Comparison of ENCODE assay signal across 2 cellular contexts in genomic region chr1:31732751-31733289, GRCh38.
TF ChIP-seq lines count a peak whose summit lies in the region.

No MANE protein-coding gene starts in this region.

TF ChIP-seq in SK-N-SH treated with all-trans-retinoic acid at 6 μM for 48 hours, 23 proteins besides CTCF, POLR2A, EP300 and RAD21 (continued from another document):
- TF ChIP-seq CREB5 (CRISPR knock-in tag; IDR thresholded peaks at IDR 0.05; ENCODE audit: low read depth): no peak
- no peak for TF ChIP-seq OSR1 (CRISPR knock-in tag; IDR thresholded peaks at IDR 0.05)
- no peak for TF ChIP-seq PPARA (CRISPR knock-in tag; IDR thresholded peaks at IDR 0.05; ENCODE audit: borderline replicate concordance)
- TF ChIP-seq, protein P1, sequence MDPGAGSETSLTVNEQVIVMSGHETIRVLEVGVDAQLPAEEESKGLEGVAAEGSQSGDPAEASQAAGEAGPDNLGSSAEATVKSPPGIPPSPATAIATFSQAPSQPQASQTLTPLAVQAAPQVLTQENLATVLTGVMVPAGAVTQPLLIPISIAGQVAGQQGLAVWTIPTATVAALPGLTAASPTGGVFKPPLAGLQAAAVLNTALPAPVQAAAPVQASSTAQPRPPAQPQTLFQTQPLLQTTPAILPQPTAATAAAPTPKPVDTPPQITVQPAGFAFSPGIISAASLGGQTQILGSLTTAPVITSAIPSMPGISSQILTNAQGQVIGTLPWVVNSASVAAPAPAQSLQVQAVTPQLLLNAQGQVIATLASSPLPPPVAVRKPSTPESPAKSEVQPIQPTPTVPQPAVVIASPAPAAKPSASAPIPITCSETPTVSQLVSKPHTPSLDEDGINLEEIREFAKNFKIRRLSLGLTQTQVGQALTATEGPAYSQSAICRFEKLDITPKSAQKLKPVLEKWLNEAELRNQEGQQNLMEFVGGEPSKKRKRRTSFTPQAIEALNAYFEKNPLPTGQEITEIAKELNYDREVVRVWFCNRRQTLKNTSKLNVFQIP (CRISPR knock-in tag; IDR thresholded peaks at IDR 0.05; ENCODE audit: borderline replicate concordance, low read depth): no peak
- no peak for TF ChIP-seq BACH2 (CRISPR knock-in tag; IDR thresholded peaks at IDR 0.05; ENCODE audit: borderline replicate concordance)

TF ChIP-seq in WTC11, 78 proteins besides CTCF, POLR2A, EP300 and RAD21 (continued from another document):
- TF ChIP-seq, protein P2, sequence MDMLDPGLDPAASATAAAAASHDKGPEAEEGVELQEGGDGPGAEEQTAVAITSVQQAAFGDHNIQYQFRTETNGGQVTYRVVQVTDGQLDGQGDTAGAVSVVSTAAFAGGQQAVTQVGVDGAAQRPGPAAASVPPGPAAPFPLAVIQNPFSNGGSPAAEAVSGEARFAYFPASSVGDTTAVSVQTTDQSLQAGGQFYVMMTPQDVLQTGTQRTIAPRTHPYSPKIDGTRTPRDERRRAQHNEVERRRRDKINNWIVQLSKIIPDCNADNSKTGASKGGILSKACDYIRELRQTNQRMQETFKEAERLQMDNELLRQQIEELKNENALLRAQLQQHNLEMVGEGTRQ (CRISPR knock-in tag; IDR thresholded peaks at IDR 0.05): no peak
- TF ChIP-seq, protein P3, sequence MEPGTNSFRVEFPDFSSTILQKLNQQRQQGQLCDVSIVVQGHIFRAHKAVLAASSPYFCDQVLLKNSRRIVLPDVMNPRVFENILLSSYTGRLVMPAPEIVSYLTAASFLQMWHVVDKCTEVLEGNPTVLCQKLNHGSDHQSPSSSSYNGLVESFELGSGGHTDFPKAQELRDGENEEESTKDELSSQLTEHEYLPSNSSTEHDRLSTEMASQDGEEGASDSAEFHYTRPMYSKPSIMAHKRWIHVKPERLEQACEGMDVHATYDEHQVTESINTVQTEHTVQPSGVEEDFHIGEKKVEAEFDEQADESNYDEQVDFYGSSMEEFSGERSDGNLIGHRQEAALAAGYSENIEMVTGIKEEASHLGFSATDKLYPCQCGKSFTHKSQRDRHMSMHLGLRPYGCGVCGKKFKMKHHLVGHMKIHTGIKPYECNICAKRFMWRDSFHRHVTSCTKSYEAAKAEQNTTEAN (CRISPR knock-in tag; IDR thresholded peaks at IDR 0.05): no peak
- TF ChIP-seq E2F4 (CRISPR knock-in tag; IDR thresholded peaks at IDR 0.05; ENCODE audit: borderline replicate concordance, low read depth) (no peak), FOXK1 (CRISPR knock-in tag; IDR thresholded peaks at IDR 0.05) (no peak), GRHL2 (CRISPR knock-in tag; IDR thresholded peaks at IDR 0.05; ENCODE audit: insufficient replicate concordance, severe bottlenecking) (no peak), ATF1 (CRISPR knock-in tag; IDR thresholded peaks at IDR 0.05) (no peak), MYBL2 (CRISPR knock-in tag; IDR thresholded peaks at IDR 0.05) (no peak), ZBTB21 (CRISPR knock-in tag; IDR thresholded peaks at IDR 0.05; ENCODE audit: borderline replicate concordance) (no peak)
- TF ChIP-seq, protein P4, sequence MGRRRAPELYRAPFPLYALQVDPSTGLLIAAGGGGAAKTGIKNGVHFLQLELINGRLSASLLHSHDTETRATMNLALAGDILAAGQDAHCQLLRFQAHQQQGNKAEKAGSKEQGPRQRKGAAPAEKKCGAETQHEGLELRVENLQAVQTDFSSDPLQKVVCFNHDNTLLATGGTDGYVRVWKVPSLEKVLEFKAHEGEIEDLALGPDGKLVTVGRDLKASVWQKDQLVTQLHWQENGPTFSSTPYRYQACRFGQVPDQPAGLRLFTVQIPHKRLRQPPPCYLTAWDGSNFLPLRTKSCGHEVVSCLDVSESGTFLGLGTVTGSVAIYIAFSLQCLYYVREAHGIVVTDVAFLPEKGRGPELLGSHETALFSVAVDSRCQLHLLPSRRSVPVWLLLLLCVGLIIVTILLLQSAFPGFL (CRISPR knock-in tag; IDR thresholded peaks at IDR 0.05; ENCODE audit: borderline replicate concordance): no peak
- TF ChIP-seq, protein P5, sequence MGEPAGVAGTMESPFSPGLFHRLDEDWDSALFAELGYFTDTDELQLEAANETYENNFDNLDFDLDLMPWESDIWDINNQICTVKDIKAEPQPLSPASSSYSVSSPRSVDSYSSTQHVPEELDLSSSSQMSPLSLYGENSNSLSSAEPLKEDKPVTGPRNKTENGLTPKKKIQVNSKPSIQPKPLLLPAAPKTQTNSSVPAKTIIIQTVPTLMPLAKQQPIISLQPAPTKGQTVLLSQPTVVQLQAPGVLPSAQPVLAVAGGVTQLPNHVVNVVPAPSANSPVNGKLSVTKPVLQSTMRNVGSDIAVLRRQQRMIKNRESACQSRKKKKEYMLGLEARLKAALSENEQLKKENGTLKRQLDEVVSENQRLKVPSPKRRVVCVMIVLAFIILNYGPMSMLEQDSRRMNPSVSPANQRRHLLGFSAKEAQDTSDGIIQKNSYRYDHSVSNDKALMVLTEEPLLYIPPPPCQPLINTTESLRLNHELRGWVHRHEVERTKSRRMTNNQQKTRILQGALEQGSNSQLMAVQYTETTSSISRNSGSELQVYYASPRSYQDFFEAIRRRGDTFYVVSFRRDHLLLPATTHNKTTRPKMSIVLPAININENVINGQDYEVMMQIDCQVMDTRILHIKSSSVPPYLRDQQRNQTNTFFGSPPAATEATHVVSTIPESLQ (CRISPR knock-in tag; IDR thresholded peaks at IDR 0.05): no peak
- TF ChIP-seq, protein P6, sequence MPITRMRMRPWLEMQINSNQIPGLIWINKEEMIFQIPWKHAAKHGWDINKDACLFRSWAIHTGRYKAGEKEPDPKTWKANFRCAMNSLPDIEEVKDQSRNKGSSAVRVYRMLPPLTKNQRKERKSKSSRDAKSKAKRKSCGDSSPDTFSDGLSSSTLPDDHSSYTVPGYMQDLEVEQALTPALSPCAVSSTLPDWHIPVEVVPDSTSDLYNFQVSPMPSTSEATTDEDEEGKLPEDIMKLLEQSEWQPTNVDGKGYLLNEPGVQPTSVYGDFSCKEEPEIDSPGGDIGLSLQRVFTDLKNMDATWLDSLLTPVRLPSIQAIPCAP (CRISPR knock-in tag; IDR thresholded peaks at IDR 0.05): no peak
